Comparison of ENCODE assay signal across 32 cellular contexts in the genomic region with DNA sequence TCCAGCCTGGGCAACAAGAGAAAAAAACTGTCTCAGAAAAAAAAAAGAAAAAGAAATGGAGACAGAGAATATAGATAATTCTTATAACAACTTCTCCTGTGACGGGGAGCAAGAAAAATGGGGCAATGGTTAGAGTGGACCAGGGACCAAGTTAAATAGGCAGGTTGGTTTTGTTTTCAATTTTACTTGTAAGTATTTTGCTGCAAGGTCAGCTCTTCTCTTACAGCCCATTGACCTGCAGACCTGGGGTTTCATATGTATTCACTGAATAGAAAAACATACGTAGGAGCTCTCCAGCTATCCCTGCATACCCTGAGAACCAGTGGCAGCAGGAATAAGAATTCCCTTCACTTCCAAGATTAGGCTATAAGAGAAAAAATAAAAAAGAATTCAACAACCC. TPM values are rescaled to one million over a fixed set of nuclear protein-coding genes. Genes with fewer than 3 reads are reported as not detected.
DNase-seq lines count a peak whose midpoint lies in the region; ATAC-seq and TF ChIP-seq lines count a peak whose summit lies in the region.
"Had no signal": no experiment of that assay in that cellular context is flagged by ENCODE, and none has a peak within 500 bp of the region (broad histone marks: within the 10 kb centered on the region; RNA-seq: fewer than 3 reads in every experiment).

No MANE protein-coding gene starts in this region.

- H3K9me3 Mint-ChIP-seq in activated T-cell treated with anti-CD3 and anti-CD28 coated beads, Interleukin-2, amount 50 U/mL, for 72 hours, result no peaks in the 10 kb centered on the region
- H3K9me3 Mint-ChIP-seq in memory B cell, result no peaks in the 10 kb centered on the region
- H3K9me3 Mint-ChIP-seq: activated naive CD4-positive, alpha-beta T cell treated with anti-CD3 and anti-CD28 coated beads, Interleukin-2, amount 50 U/mL, for 24 hours; nephron progenitor cell had no signal

- H3K4me3 ChIP-seq in left ventricle myocardium inferior, result no peak overlapping the region
- H3K4me3 ChIP-seq: ascending aorta, cardiac muscle cell, coronary artery, heart left ventricle, lower lobe of right lung, MG63, mucosa of descending colon, tibial artery had no signal

- intact Hi-C loops in left ventricle myocardium inferior (cut with micrococcal nuclease), result no loop called here

- H3K27ac ChIP-seq in left ventricle myocardium inferior (replicated peaks), result no peak overlapping the region
- H3K27ac ChIP-seq: ascending aorta, cardiac muscle cell, coronary artery, heart left ventricle, lower lobe of right lung, tibial artery had no signal

- in situ Hi-C loops in GM13977 (cut with MboI; ENCODE audit: low pct_unique_long_range_greater_than_20kb, low sequenced_read_pairs, unreplicated experiment), result no loop called here

- H3K36me3 Mint-ChIP-seq in activated T-cell treated with anti-CD3 and anti-CD28 coated beads, Interleukin-2, amount 50 U/mL, for 72 hours (ENCODE audit: insufficient read depth in 2 of 2), result peaks cover 8 to 17% of the 10 kb centered on the region in 2 donors
- H3K36me3 Mint-ChIP-seq in memory B cell, result peaks cover 31% of the 10 kb centered on the region

- peaks cover 6% of the 10 kb centered on the region for H3K36me3 ChIP-seq in left ventricle myocardium inferior

- peaks cover 7% of the 10 kb centered on the region for H3K4me1 ChIP-seq in left ventricle myocardium inferior
- H3K4me1 ChIP-seq: ascending aorta, lower lobe of right lung, tibial artery had no signal

- H3K27me3 ChIP-seq in left ventricle myocardium inferior (ENCODE audit: low read depth), result no peaks in the 10 kb centered on the region
- H3K27me3 ChIP-seq: ascending aorta, cardiac muscle cell, heart left ventricle, MG63, tibial artery had no signal

- peaks cover 10% of the 10 kb centered on the region for H3K4me1 Mint-ChIP-seq in activated T-cell treated with anti-CD3 and anti-CD28 coated beads, Interleukin-2, amount 50 U/mL, for 72 hours (ENCODE audit: low read depth)
- peaks cover 2% of the 10 kb centered on the region for H3K4me1 Mint-ChIP-seq in memory B cell
- H3K4me1 Mint-ChIP-seq: activated naive CD4-positive, alpha-beta T cell treated with anti-CD3 and anti-CD28 coated beads, Interleukin-2, amount 50 U/mL, for 24 hours; B cell had no signal

- peak overlapping the region; percentile 9 for H3K27ac Mint-ChIP-seq in activated T-cell treated with anti-CD3 and anti-CD28 coated beads, Interleukin-2, amount 50 U/mL, for 72 hours
- peak overlapping the region; percentile 25 for H3K27ac Mint-ChIP-seq in memory B cell
- H3K27ac Mint-ChIP-seq: activated naive CD4-positive, alpha-beta T cell treated with anti-CD3 and anti-CD28 coated beads, Interleukin-2, amount 50 U/mL, for 24 hours; B cell had no signal

- no peaks in the 10 kb centered on the region for H3K27me3 Mint-ChIP-seq in activated T-cell treated with anti-CD3 and anti-CD28 coated beads, Interleukin-2, amount 50 U/mL, for 72 hours (ENCODE audit: low read depth)
- no peaks in the 10 kb centered on the region for H3K27me3 Mint-ChIP-seq in memory B cell
- H3K27me3 Mint-ChIP-seq: activated naive CD4-positive, alpha-beta T cell treated with anti-CD3 and anti-CD28 coated beads, Interleukin-2, amount 50 U/mL, for 24 hours; B cell had no signal

- DNase-seq in activated T-cell treated with anti-CD3 and anti-CD28 coated beads, Interleukin-2, amount 50 U/mL, for 72 hours, result no peak
- no peak for DNase-seq in activated T-cell treated with anti-CD3 and anti-CD28 coated beads, Interleukin-2, amount 50 U/mL, for 1 hour
- DNase-seq in GM13977 (ENCODE audit: low spot score) (peak; percentile 46), memory B cell (ENCODE audit: low spot score in 2 of 2) (no peak), left ventricle myocardium inferior (no peak)
- DNase-seq: activated T-cell treated with anti-CD3 and anti-CD28 coated beads, Interleukin-2, amount 50 U/mL, for 48 hours; DMS153; effector memory CD4-positive, alpha-beta T cell; heart left ventricle; KBM-7; lower lobe of right lung; MG63; mucosa of descending colon; NCI-H2029 treated with DMSO at 0.1 percent for 48 hours; NCI-H2227 treated with DMSO at 0.1 percent for 48 hours; NCI-H526 treated with DMSO at 0.1 percent for 48 hours; nephron progenitor cell; SIG-M5; SW 1271; tibial artery had no signal

- TF ChIP-seq CTCF in GM13977 (IDR thresholded peaks at IDR 0.05; ENCODE audit: extremely low read depth, insufficient read depth, missing control alignments) (no peak), left ventricle myocardium inferior (IDR thresholded peaks at IDR 0.05; ENCODE audit: borderline replicate concordance) (no peak)

- H3K4me3 Mint-ChIP-seq in activated T-cell treated with anti-CD3 and anti-CD28 coated beads, Interleukin-2, amount 50 U/mL, for 72 hours, result no peak overlapping the region
- H3K4me3 Mint-ChIP-seq in memory B cell, result no peak overlapping the region
- H3K4me3 Mint-ChIP-seq: activated naive CD4-positive, alpha-beta T cell treated with anti-CD3 and anti-CD28 coated beads, Interleukin-2, amount 50 U/mL, for 24 hours; B cell; nephron progenitor cell had no signal

- H3K9me3 ChIP-seq in left ventricle myocardium inferior (replicated peaks), result no peaks in the 10 kb centered on the region
- H3K9me3 ChIP-seq: ascending aorta, heart left ventricle, lower lobe of right lung, MG63, mucosa of descending colon, tibial artery had no signal

- ATAC-seq in activated T-cell treated with anti-CD3 and anti-CD28 coated beads, Interleukin-2, amount 50 U/mL, for 72 hours (replicated peaks in 1 of 2), result no peak
- ATAC-seq in HG03280 (IDR thresholded peaks at IDR 0.05; ENCODE audit: unreplicated experiment), result peak; percentile 28
- no peak for ATAC-seq in memory B cell (ENCODE audit: low read depth)
- ATAC-seq in GM18519 (IDR thresholded peaks at IDR 0.05; ENCODE audit: low FRiP score, unreplicated experiment), result no peak
- ATAC-seq: HCT116, heart left ventricle, lower lobe of right lung, mucosa of descending colon had no signal

RNA-seq across cellular contexts. Expression of a gene that starts 29.2 kb away (rescaled TPM):
- total RNA-seq in activated T-cell treated with anti-CD3 and anti-CD28 coated beads, Interleukin-2, amount 50 U/mL, for 72 hours, result 10 to 100 TPM in 1 of 2 donors, 1 to 10 TPM in 1; 8.0 to 16.3 TPM
- total RNA-seq in left ventricle myocardium inferior, result not detected
- total RNA-seq: ascending aorta, cardiac muscle cell, fibroblast of villous mesenchyme, kidney epithelial cell, lower lobe of right lung, mucosa of descending colon, osteocyte, skeletal muscle tissue had no signal

RNA-seq across cellular contexts. Expression of a gene that starts 45.0 kb away (rescaled TPM):
- total RNA-seq in activated T-cell treated with anti-CD3 and anti-CD28 coated beads, Interleukin-2, amount 50 U/mL, for 72 hours, result 1 to 10 TPM; 1.2 to 1.5 TPM
- total RNA-seq in left ventricle myocardium inferior, result not detected
- total RNA-seq: ascending aorta, B cell, cardiac muscle cell, fibroblast of villous mesenchyme, heart left ventricle, kidney epithelial cell, lower lobe of right lung, mucosa of descending colon, osteocyte, skeletal muscle tissue had no signal
